21 cellular contexts compared by ENCODE assay signal in the genomic region with DNA sequence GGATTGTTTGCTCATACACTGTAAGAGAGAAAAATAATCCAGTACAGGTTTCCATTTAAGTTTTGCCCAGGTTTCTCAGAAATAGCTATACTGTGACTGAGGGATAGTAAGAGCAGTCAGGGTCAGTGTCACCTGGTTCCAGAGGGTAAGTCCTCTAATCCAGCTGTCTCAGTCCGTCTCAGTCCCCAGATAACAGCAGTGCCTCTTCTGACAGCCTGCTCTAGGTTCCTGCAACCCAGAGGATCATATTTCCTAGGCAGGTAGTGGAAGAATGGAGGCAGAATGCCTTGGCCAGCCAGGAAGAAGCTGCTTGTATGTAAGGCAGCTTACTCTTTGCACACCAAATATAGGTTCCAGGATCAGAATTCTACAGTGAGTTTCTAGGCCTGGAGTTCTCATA. TPM values are rescaled to one million over a fixed set of nuclear protein-coding genes. Genes with fewer than 3 reads are reported as not detected.
DNase-seq lines count a peak whose midpoint lies in the region; ATAC-seq and TF ChIP-seq lines count a peak whose summit lies in the region.
"Had no signal": no experiment of that assay in that cellular context is flagged by ENCODE, and none has a peak within 500 bp of the region (broad histone marks: within the 10 kb centered on the region; RNA-seq: fewer than 3 reads in every experiment).

No MANE protein-coding gene starts in this region.

- H3K4me1 ChIP-seq in IMR-90 (ENCODE audit: control insufficient read depth, insufficient read depth, low read length) (no peaks in the 10 kb centered on the region), mammary epithelial cell (ENCODE audit: insufficient read depth, low read length) (peaks cover 17% of the 10 kb centered on the region)
- H3K4me1 ChIP-seq: BE2C, HAP-1 had no signal

- H3K18ac ChIP-seq in IMR-90 (ENCODE audit: low read depth, low read length): no peak overlapping the region

- H3K27ac ChIP-seq in IMR-90 (ENCODE audit: insufficient read depth, low read length) (no peak overlapping the region), mammary epithelial cell (ENCODE audit: insufficient read depth, low read depth, low read length) (no peak overlapping the region)
- H3K27ac ChIP-seq: SK-N-MC had no signal

- in situ Hi-C loops in IMR-90 (cut with MboI; ENCODE audit: low sequenced_read_pairs): no loop called here
- in situ Hi-C loops in mammary epithelial cell (cut with MboI; ENCODE audit: low sequenced_read_pairs in 2 of 2): no loop called here

- no peak overlapping the region for H2BK20ac ChIP-seq in IMR-90 (ENCODE audit: low read depth, low read length)

- no peak overlapping the region for H3K56ac ChIP-seq in IMR-90 (ENCODE audit: extremely low read depth, insufficient read depth, low read length)

- no TSS peak for BruUV-seq in IMR-90 (replicated peaks; lab: Mats Ljungman, UMichigan)
- no TSS peak for BruUV-seq in mammary epithelial cell (replicated peaks; lab: Mats Ljungman, UMichigan)

- no peaks in the 10 kb centered on the region for H3K36me3 ChIP-seq in IMR-90 (ENCODE audit: control insufficient read depth, insufficient read depth, low read length)
- H3K36me3 ChIP-seq in mammary epithelial cell (ENCODE audit: insufficient read depth, low read length): no peaks in the 10 kb centered on the region
- H3K36me3 ChIP-seq: BE2C, HAP-1 had no signal

- H3K79me1 ChIP-seq in IMR-90 (ENCODE audit: low read depth in 1 of 2, low read length in 2 of 2): no peaks in the 10 kb centered on the region

- H2BK120ac ChIP-seq in IMR-90 (ENCODE audit: low read depth, low read length): no peak overlapping the region

- no peak overlapping the region for H3K4ac ChIP-seq in IMR-90 (ENCODE audit: low read depth, low read length)

- CTCF ChIA-PET in IMR-90 (lab: Yijun Ruan, JAX): interaction anchor here (0.6 to 1.4 kb wide), 3 partner anchors 12 to 110 kb away, joined by 3 to 5 read pairs (median 3); no protein-coding TSS in a partner anchor
- CTCF ChIA-PET in mammary epithelial cell (lab: Charles Lee; ENCODE audit: low non-redundant PET): no interaction called here

- H3K14ac ChIP-seq in IMR-90 (replicated peaks; ENCODE audit: low read depth, low read length): no peak overlapping the region

- ATAC-seq in IMR-90 (ENCODE audit: low read depth) (no peak), GM19455 (IDR thresholded peaks at IDR 0.05; ENCODE audit: unreplicated experiment) (no peak)
- ATAC-seq: CD8-positive, alpha-beta T cell; HepG2; T-cell had no signal

- intact Hi-C loops in IMR-90 (cut with micrococcal nuclease): no loop called here
- intact Hi-C loops in mammary epithelial cell (cut with micrococcal nuclease): no loop called here

- no peak for TF ChIP-seq CTCF in IMR-90 (conservative IDR thresholded peaks at IDR 0.05; ENCODE audit: low read depth, low read length)
- TF ChIP-seq CTCF in mammary epithelial cell (conservative IDR thresholded peaks at IDR 0.05 in 1 of 2, IDR thresholded peaks at IDR 0.05 in 1 of 2; ENCODE audit: extremely low read depth in 1 of 2, insufficient read depth in 1 of 2, low read depth in 1 of 2, low read length in 2 of 2): no peak

- H3K4me2 ChIP-seq in IMR-90 (ENCODE audit: low read depth, low read length): no peak overlapping the region
- no peak overlapping the region for H3K4me2 ChIP-seq in mammary epithelial cell (ENCODE audit: insufficient read depth, low read depth, low read length)

- dilution Hi-C loops in IMR-90 (cut with HindIII; ENCODE audit: low sequenced_read_pairs, unreplicated experiment): no loop called here
- dilution Hi-C loops in mammary epithelial cell (cut with HindIII; ENCODE audit: low sequenced_read_pairs): no loop called here

- H3K9ac ChIP-seq in IMR-90 (ENCODE audit: low read depth, low read length): no peak overlapping the region
- H3K9ac ChIP-seq in mammary epithelial cell (ENCODE audit: insufficient read depth, low read length): no peak overlapping the region

- no peak for TF ChIP-seq RAD21 in IMR-90 (IDR thresholded peaks at IDR 0.05; ENCODE audit: low read length)

- no peaks in the 10 kb centered on the region for H3K79me2 ChIP-seq in mammary epithelial cell (ENCODE audit: insufficient read depth, low read length)

- H3K4me3 ChIP-seq in IMR-90 (ENCODE audit: insufficient read depth, low read depth, low read length) (no peak overlapping the region), mammary epithelial cell (replicated peaks in 1 of 3; ENCODE audit: insufficient read depth in 1 of 3, low read depth in 2 of 3, low read length in 3 of 3) (no peak overlapping the region)
- H3K4me3 ChIP-seq: HAP-1, SK-N-MC had no signal

- H2AK5ac ChIP-seq in IMR-90 (ENCODE audit: low read depth, low read length): no peak overlapping the region

- H2BK5ac ChIP-seq in IMR-90 (ENCODE audit: low read depth, low read length, poor library complexity, severe bottlenecking): no peak overlapping the region

- H3K9me3 ChIP-seq in IMR-90 (ENCODE audit: control insufficient read depth, insufficient read depth, low read length): no peaks in the 10 kb centered on the region
- H3K9me3 ChIP-seq in mammary epithelial cell (replicated peaks; ENCODE audit: insufficient read depth, low read length): no peaks in the 10 kb centered on the region
- H3K9me3 ChIP-seq: BE2C, HAP-1 had no signal

- peak; percentile 7 for DNase-seq in DMS 273 treated with DMSO at 0.1 percent for 48 hours (lab: John Stamatoyannopoulos, UW)
- no peak for DNase-seq in IMR-90
- DNase-seq in NCI-H82 treated with DMSO at 0.1 percent for 48 hours (lab: John Stamatoyannopoulos, UW; ENCODE audit: unreplicated experiment): peak; percentile 59
- DNase-seq in iPS-NIHi7 (ENCODE audit: extremely low spot score): peak; percentile 16
- no peak for DNase-seq in mammary epithelial cell
- no peak for DNase-seq in KG1 (lab: John Stamatoyannopoulos, UW)
- DNase-seq in HUDEP-2 (lab: John Stamatoyannopoulos, UW; ENCODE audit: unreplicated experiment in 76 of 76): no peak
- DNase-seq: ACHN; BE2C; CD8-positive, alpha-beta T cell; EL; NCI-H2081 treated with DMSO at 0.1 percent for 48 hours; NCI-H446; NK-92 treated with Interleukin-12 subunit alpha and Interleukin-12 subunit beta, amount 100 ng/mL, for 24 hours; OCI-M1; T-cell had no signal

- no peaks in the 10 kb centered on the region for H3K27me3 ChIP-seq in IMR-90 (ENCODE audit: control insufficient read depth, insufficient read depth, low read length)
- H3K27me3 ChIP-seq in mammary epithelial cell (ENCODE audit: insufficient read depth, low read length): no peaks in the 10 kb centered on the region
- H3K27me3 ChIP-seq: BE2C had no signal

- POLR2A ChIA-PET in IMR-90 (lab: Charles Lee; ENCODE audit: unreplicated experiment): no interaction called here

- 0% methylated on average over 1 of the region's 1 CpG; no CpG with 5 or more reads in 1 of the 2 experiments for WGBS in IMR-90 (ENCODE audit: extremely low coverage in 2 of 2, insufficient read length in 1 of 2), 2 experiments
- 100% methylated on average over 1 of the region's 1 CpG for WGBS in mammary epithelial cell (ENCODE audit: low coverage, missing lambda C conversion rate)

- H2AFZ ChIP-seq in IMR-90 (replicated peaks; ENCODE audit: low read length, poor library complexity) (no peak overlapping the region), mammary epithelial cell (ENCODE audit: low read depth, low read length) (no peak overlapping the region)

- no peak for TF ChIP-seq POLR2A in IMR-90 (IDR thresholded peaks at IDR 0.05; ENCODE audit: low read depth, low read length)

- H4K5ac ChIP-seq in IMR-90 (ENCODE audit: low read depth, low read length): no peak overlapping the region

- no peaks in the 10 kb centered on the region; the same call in 1 of the 2 replicates for H3K9me1 ChIP-seq in IMR-90 (ENCODE audit: insufficient read depth, low read length)

- no peak overlapping the region for H4K8ac ChIP-seq in IMR-90 (ENCODE audit: low read depth in 2 of 2, low read length in 2 of 2)

- peak overlapping the region; percentile 52 for H2AK9ac ChIP-seq in IMR-90 (replicated peaks; ENCODE audit: low read depth, low read length, poor library complexity)

- no peak overlapping the region for H2BK15ac ChIP-seq in IMR-90 (ENCODE audit: low read depth, low read length)

- H3K23ac ChIP-seq in IMR-90 (ENCODE audit: low read depth, low read length): no peak overlapping the region

- H4K20me1 ChIP-seq in IMR-90 (ENCODE audit: insufficient read depth, low read length): no peaks in the 10 kb centered on the region
- no peaks in the 10 kb centered on the region for H4K20me1 ChIP-seq in mammary epithelial cell (ENCODE audit: insufficient read depth, low read length)

- H4K91ac ChIP-seq in IMR-90 (ENCODE audit: insufficient read depth, low read depth, low read length): no peak overlapping the region

TF ChIP-seq in IMR-90, 13 proteins besides CTCF, POLR2A, EP300 and RAD21:
- no peak for TF ChIP-seq RFX5 (IDR thresholded peaks at IDR 0.05; ENCODE audit: low read depth, low read length)
- TF ChIP-seq MXI1 (IDR thresholded peaks at IDR 0.05; ENCODE audit: borderline replicate concordance, low read depth, low read length): no peak
- no peak for TF ChIP-seq MAFK (IDR thresholded peaks at IDR 0.05; ENCODE audit: low read depth, low read length)
- TF ChIP-seq NFE2L2 (IDR thresholded peaks at IDR 0.05; ENCODE audit: low read depth, low read length): no peak
TF ChIP-seq in IMR-90: peak in this region for 0.

RNA-seq across cellular contexts. Expression of a gene that starts 22.6 kb away (rescaled TPM):
- total RNA-seq in IMR-90 (2012; rRNA removed) (not detected in 2 replicates), mammary epithelial cell (under 1 TPM in 1 of 2 donors, not detected in 1; 0.26 TPM)
- polyA plus RNA-seq in IMR-90 (2012; rRNA removed) (not detected in 2 replicates), mammary epithelial cell (0.05 TPM)
- not detected in 2 replicates for polyA plus RNA-seq in IMR-90 (2012; cell fraction: cytosol; rRNA removed)
- polyA plus RNA-seq in IMR-90 (2012; cell fraction: nucleus; rRNA removed; ENCODE audit: low replicate concordance): not detected in 2 replicates
- polyA minus RNA-seq in mammary epithelial cell: not detected
- total RNA-seq: CD8-positive, alpha-beta T cell; HepG2; LHCN-M2; T-cell had no signal
- polyA plus RNA-seq: HepG2 had no signal

Comparison
In these comparisons a context has a peak if more than half of its experiments do, and no peak if none do; other contexts are left out.
1. DNase-seq: peak in DMS 273 treated with DMSO at 0.1 percent for 48 hours (single experiment), NCI-H82 treated with DMSO at 0.1 percent for 48 hours (single experiment) and iPS-NIHi7 (single experiment); none in IMR-90 (single experiment), mammary epithelial cell (single experiment), KG1 (single experiment) and HUDEP-2 (0 of 76).